Comparison of ENCODE assay signal across 12 cellular contexts in the genomic region with DNA sequence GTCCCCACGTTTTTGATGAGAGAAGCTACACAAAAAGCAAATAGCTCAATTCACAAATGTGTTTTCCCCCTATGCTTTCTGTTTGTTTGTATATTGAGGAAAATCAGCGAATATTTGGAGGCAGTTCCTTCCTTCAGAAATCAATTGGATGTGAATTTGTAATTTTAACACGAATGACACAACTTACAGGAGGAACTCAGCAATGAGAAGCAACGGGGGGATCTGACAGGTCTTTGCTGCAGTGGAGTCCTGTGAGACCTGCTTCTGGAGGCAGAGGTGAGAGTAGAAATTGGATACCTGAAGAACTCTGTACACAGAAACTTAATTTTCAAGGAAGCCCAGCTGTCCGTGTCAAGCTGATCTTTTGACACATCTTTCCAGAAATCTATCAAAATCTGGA.
DNase-seq lines count a peak whose midpoint lies in the region; ATAC-seq and TF ChIP-seq lines count a peak whose summit lies in the region.
"Had no signal": no experiment of that assay in that cellular context is flagged by ENCODE, and none has a peak within 500 bp of the region (broad histone marks: within the 10 kb centered on the region; RNA-seq: fewer than 3 reads in every experiment).

No MANE protein-coding gene starts in this region.

- H3K27ac ChIP-seq in GM23338 (ENCODE audit: low read depth) = no peak overlapping the region
- H3K27ac ChIP-seq in ascending aorta = no peak overlapping the region
- H3K27ac ChIP-seq in CD4-positive, alpha-beta T cell (ENCODE audit: low read depth, low read length) = no peak overlapping the region

- H3K9ac ChIP-seq in Loucy (ENCODE audit: low read depth, low read length, poor library complexity, severe bottlenecking) = peak overlapping the region; percentile 33

- ATAC-seq in GM23338 = no peak
- no peak for ATAC-seq in HG02678 (IDR thresholded peaks at IDR 0.05; ENCODE audit: unreplicated experiment)
- ATAC-seq in CD4-positive, alpha-beta T cell (ENCODE audit: poor library complexity) = no peak

- H3K9me2 ChIP-seq in GM23338 (ENCODE audit: insufficient read depth) = no peaks in the 10 kb centered on the region
- H3K9me2 ChIP-seq in Loucy (replicated peaks; ENCODE audit: low read depth, low read length) = no peaks in the 10 kb centered on the region

- POLR2A ChIA-PET in CD4-positive, alpha-beta T cell (lab: Charles Lee) = no interaction called here

- H3K4me3 Mint-ChIP-seq in GM23338 = no peak overlapping the region
- no peak overlapping the region for H3K4me3 Mint-ChIP-seq in CD4-positive, alpha-beta T cell
- H3K4me3 Mint-ChIP-seq: CD4-positive, CD25-positive, alpha-beta regulatory T cell; H9 had no signal

- H3K36me3 ChIP-seq in GM23338 (ENCODE audit: insufficient read depth) = no peaks in the 10 kb centered on the region
- H3K36me3 ChIP-seq in Loucy (ENCODE audit: insufficient read depth, low read length) = no peaks in the 10 kb centered on the region
- H3K36me3 ChIP-seq in ascending aorta = no peaks in the 10 kb centered on the region
- H3K36me3 ChIP-seq: BE2C had no signal

- no peak overlapping the region for H3K4me2 ChIP-seq in GM23338
- H3K4me2 ChIP-seq in Loucy (ENCODE audit: low read depth, low read length, poor library complexity, severe bottlenecking) = peak overlapping the region; percentile 7

- H3K9me3 Mint-ChIP-seq in GM23338 = no peaks in the 10 kb centered on the region
- H3K9me3 Mint-ChIP-seq in CD4-positive, alpha-beta T cell = no peaks in the 10 kb centered on the region
- H3K9me3 Mint-ChIP-seq: H9 had no signal

- no peak for DNase-seq in GM23338 (ENCODE audit: low spot score)
- DNase-seq in left kidney (ENCODE audit: low read depth, low spot score) = peak; percentile 45
- DNase-seq in ascending aorta (ENCODE audit: low spot score in 2 of 2) = no peak
- DNase-seq in CD4-positive, alpha-beta T cell = no peak
- DNase-seq: ACHN; BE2C; C1 segment of cervical spinal cord; Caco-2; CD4-positive, CD25-positive, alpha-beta regulatory T cell; H9 had no signal

- H3F3A ChIP-seq in GM23338 (replicated peaks; ENCODE audit: low read depth) (no peaks in the 10 kb centered on the region), Loucy (ENCODE audit: low read depth) (no peaks in the 10 kb centered on the region)

- no peaks in the 10 kb centered on the region for H3K79me2 ChIP-seq in GM23338 (replicated peaks; ENCODE audit: insufficient read depth)
- no peaks in the 10 kb centered on the region for H3K79me2 ChIP-seq in Loucy (ENCODE audit: insufficient read depth, low read length)

- H3K36me3 Mint-ChIP-seq in GM23338 (ENCODE audit: low read depth) = no peaks in the 10 kb centered on the region
- H3K36me3 Mint-ChIP-seq in CD4-positive, alpha-beta T cell (ENCODE audit: low read depth) = no peaks in the 10 kb centered on the region
- H3K36me3 Mint-ChIP-seq: CD4-positive, CD25-positive, alpha-beta regulatory T cell had no signal

- no peak overlapping the region for H2AFZ ChIP-seq in GM23338
- peak overlapping the region; percentile 28; the same call in 1 of the 2 replicates for H2AFZ ChIP-seq in Loucy (ENCODE audit: low read length)

- H3K27me3 ChIP-seq in GM23338 (ENCODE audit: insufficient read depth) = no peaks in the 10 kb centered on the region
- H3K27me3 ChIP-seq in Loucy (ENCODE audit: insufficient read depth, low read length, poor library complexity, severe bottlenecking) = no peaks in the 10 kb centered on the region
- no peaks in the 10 kb centered on the region for H3K27me3 ChIP-seq in ascending aorta
- H3K27me3 ChIP-seq in CD4-positive, alpha-beta T cell (ENCODE audit: control insufficient read depth, insufficient read depth, low read length) = no peaks in the 10 kb centered on the region
- H3K27me3 ChIP-seq: BE2C had no signal

- H3K27ac Mint-ChIP-seq in GM23338 = peak overlapping the region; percentile 9; the same call in 1 of the 2 replicates
- H3K27ac Mint-ChIP-seq in CD4-positive, alpha-beta T cell = no peak overlapping the region
- H3K27ac Mint-ChIP-seq: CD4-positive, CD25-positive, alpha-beta regulatory T cell had no signal

- no peaks in the 10 kb centered on the region for H4K20me1 ChIP-seq in GM23338 (replicated peaks; ENCODE audit: insufficient read depth)
- H4K20me1 ChIP-seq in Loucy (ENCODE audit: insufficient read depth, low read length, poor library complexity, severe bottlenecking) = no peaks in the 10 kb centered on the region

- no peak overlapping the region for H3K4me3 ChIP-seq in GM23338
- no peak overlapping the region for H3K4me3 ChIP-seq in Loucy (ENCODE audit: low read length, poor library complexity, severe bottlenecking)
- H3K4me3 ChIP-seq in ascending aorta = no peak overlapping the region

- TF ChIP-seq CTCF in GM23338 (conservative IDR thresholded peaks at IDR 0.05; ENCODE audit: low read depth in 2 of 2) = no peak
- TF ChIP-seq CTCF in Loucy (conservative IDR thresholded peaks at IDR 0.05; ENCODE audit: low read length) = no peak
- no peak for TF ChIP-seq CTCF in ascending aorta (IDR thresholded peaks at IDR 0.05)
- TF ChIP-seq CTCF in CD4-positive, alpha-beta T cell (IDR thresholded peaks at IDR 0.05) = no peak

- CTCF ChIA-PET in CD4-positive, alpha-beta T cell (lab: Charles Lee) = interaction anchor here (0.9 kb wide), 1 partner anchor 11 kb away, joined by 3 read pairs; no protein-coding TSS in a partner anchor

- H3K4me1 ChIP-seq in GM23338 (ENCODE audit: insufficient read depth) (peaks cover 14% of the 10 kb centered on the region; the same call in 1 of the 2 replicates), Loucy (ENCODE audit: insufficient read depth, low read length, poor library complexity, severe bottlenecking) (peaks cover 50% of the 10 kb centered on the region), ascending aorta (no peaks in the 10 kb centered on the region)
- H3K4me1 ChIP-seq: BE2C, Caco-2 had no signal

- H3K9me3 ChIP-seq in Loucy (ENCODE audit: insufficient read depth, low read depth, low read length) = no peaks in the 10 kb centered on the region
- no peaks in the 10 kb centered on the region for H3K9me3 ChIP-seq in ascending aorta
- no peaks in the 10 kb centered on the region for H3K9me3 ChIP-seq in CD4-positive, alpha-beta T cell (ENCODE audit: control insufficient read depth, low read length)
- H3K9me3 ChIP-seq: BE2C, Caco-2 had no signal

- peaks cover 4% of the 10 kb centered on the region for H3K27me3 Mint-ChIP-seq in GM23338 (ENCODE audit: insufficient read depth, low read depth, poor library complexity)
- peaks cover under 1% of the 10 kb centered on the region for H3K27me3 Mint-ChIP-seq in CD4-positive, alpha-beta T cell
- H3K27me3 Mint-ChIP-seq: CD4-positive, CD25-positive, alpha-beta regulatory T cell had no signal

- intact Hi-C loops in ascending aorta (cut with DNase I) = no loop called here
- intact Hi-C loops in CD4-positive, alpha-beta T cell (cut with DNase I, micrococcal nuclease) = no loop called here

- H3K4me1 Mint-ChIP-seq in GM23338 = peaks cover 20% of the 10 kb centered on the region
- no peaks in the 10 kb centered on the region for H3K4me1 Mint-ChIP-seq in CD4-positive, alpha-beta T cell (ENCODE audit: low read depth)
- H3K4me1 Mint-ChIP-seq: CD4-positive, CD25-positive, alpha-beta regulatory T cell had no signal

TF ChIP-seq in GM23338, 12 proteins besides CTCF, POLR2A, EP300 and RAD21 (continues in another document):
- TF ChIP-seq, protein P1, sequence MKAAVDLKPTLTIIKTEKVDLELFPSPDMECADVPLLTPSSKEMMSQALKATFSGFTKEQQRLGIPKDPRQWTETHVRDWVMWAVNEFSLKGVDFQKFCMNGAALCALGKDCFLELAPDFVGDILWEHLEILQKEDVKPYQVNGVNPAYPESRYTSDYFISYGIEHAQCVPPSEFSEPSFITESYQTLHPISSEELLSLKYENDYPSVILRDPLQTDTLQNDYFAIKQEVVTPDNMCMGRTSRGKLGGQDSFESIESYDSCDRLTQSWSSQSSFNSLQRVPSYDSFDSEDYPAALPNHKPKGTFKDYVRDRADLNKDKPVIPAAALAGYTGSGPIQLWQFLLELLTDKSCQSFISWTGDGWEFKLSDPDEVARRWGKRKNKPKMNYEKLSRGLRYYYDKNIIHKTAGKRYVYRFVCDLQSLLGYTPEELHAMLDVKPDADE (IDR thresholded peaks at IDR 0.05) = no peak
- TF ChIP-seq JUNB (IDR thresholded peaks at IDR 0.05; ENCODE audit: unreplicated experiment) (no peak), EZH2phosphoT487 (IDR thresholded peaks at IDR 0.05; ENCODE audit: unreplicated experiment) (no peak), ZNF114 (CRISPR knock-in tag; IDR thresholded peaks at IDR 0.05) (no peak), POLR2AphosphoS5 (IDR thresholded peaks at IDR 0.05; ENCODE audit: low read depth) (no peak), STAT1 (IDR thresholded peaks at IDR 0.05; ENCODE audit: unreplicated experiment) (no peak), NANOG (IDR thresholded peaks at IDR 0.05; ENCODE audit: borderline replicate concordance) (no peak), EZH2 (IDR thresholded peaks at IDR 0.05; ENCODE audit: low read depth, unreplicated experiment) (no peak), ZNF331 (CRISPR knock-in tag; IDR thresholded peaks at IDR 0.05; ENCODE audit: low read depth) (no peak)
- TF ChIP-seq, protein P2, sequence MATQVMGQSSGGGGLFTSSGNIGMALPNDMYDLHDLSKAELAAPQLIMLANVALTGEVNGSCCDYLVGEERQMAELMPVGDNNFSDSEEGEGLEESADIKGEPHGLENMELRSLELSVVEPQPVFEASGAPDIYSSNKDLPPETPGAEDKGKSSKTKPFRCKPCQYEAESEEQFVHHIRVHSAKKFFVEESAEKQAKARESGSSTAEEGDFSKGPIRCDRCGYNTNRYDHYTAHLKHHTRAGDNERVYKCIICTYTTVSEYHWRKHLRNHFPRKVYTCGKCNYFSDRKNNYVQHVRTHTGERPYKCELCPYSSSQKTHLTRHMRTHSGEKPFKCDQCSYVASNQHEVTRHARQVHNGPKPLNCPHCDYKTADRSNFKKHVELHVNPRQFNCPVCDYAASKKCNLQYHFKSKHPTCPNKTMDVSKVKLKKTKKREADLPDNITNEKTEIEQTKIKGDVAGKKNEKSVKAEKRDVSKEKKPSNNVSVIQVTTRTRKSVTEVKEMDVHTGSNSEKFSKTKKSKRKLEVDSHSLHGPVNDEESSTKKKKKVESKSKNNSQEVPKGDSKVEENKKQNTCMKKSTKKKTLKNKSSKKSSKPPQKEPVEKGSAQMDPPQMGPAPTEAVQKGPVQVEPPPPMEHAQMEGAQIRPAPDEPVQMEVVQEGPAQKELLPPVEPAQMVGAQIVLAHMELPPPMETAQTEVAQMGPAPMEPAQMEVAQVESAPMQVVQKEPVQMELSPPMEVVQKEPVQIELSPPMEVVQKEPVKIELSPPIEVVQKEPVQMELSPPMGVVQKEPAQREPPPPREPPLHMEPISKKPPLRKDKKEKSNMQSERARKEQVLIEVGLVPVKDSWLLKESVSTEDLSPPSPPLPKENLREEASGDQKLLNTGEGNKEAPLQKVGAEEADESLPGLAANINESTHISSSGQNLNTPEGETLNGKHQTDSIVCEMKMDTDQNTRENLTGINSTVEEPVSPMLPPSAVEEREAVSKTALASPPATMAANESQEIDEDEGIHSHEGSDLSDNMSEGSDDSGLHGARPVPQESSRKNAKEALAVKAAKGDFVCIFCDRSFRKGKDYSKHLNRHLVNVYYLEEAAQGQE (IDR thresholded peaks at IDR 0.05; ENCODE audit: unreplicated experiment) = no peak
